1 cellular context compared by ENCODE assay signal in the genomic region with DNA sequence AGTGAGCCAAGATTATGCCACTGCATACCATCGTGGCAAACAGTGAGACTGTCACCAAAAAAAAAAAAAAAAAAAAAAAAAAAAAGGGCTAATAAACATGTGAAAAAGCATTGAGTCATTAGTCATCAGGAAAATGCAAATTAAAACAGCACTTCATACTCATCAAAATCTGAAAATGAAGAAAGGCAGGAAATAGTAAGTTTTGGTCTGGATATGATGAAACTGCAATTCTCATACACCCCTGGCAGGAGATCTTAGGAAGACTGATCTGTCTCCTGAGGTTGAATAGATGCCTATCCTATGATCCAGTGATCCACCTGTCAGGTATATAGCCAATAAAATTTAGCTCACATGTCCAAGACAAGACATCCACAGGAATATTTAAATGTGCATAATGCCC.
TF ChIP-seq lines count a peak whose summit lies in the region.

No MANE protein-coding gene starts in this region.

TF ChIP-seq in H1, 55 proteins besides CTCF, POLR2A, EP300 and RAD21:
- TF ChIP-seq SAP30 (IDR thresholded peaks at IDR 0.05; ENCODE audit: insufficient read depth, insufficient replicate concordance, low read length) (no peak), POLR2AphosphoS5 (IDR thresholded peaks at IDR 0.05; ENCODE audit: low read depth, low read length) (no peak), KDM4A (IDR thresholded peaks at IDR 0.05; ENCODE audit: low read depth, low read length, severe bottlenecking) (no peak), RNF2 (IDR thresholded peaks at IDR 0.05; ENCODE audit: borderline replicate concordance, low read depth, low read length, missing control alignments, poor library complexity, severe bottlenecking) (no peak), TAF7 (optimal IDR thresholded peaks at IDR 0.05; ENCODE audit: borderline replicate concordance, low read depth, low read length) (no peak), CHD1 (IDR thresholded peaks at IDR 0.05; ENCODE audit: low read depth, low read length) (no peak), CTBP2 (IDR thresholded peaks at IDR 0.05; ENCODE audit: borderline replicate concordance, insufficient read depth, insufficient read length, low read length) (no peak), BACH1 (IDR thresholded peaks at IDR 0.05; ENCODE audit: low read length) (no peak), JUND (IDR thresholded peaks at IDR 0.05; ENCODE audit: low read length) (no peak), BRCA1 (IDR thresholded peaks at IDR 0.05; ENCODE audit: low read depth, low read length) (no peak), YY1 (IDR thresholded peaks at IDR 0.05; ENCODE audit: low read depth, low read length) (no peak)
- TF ChIP-seq, protein P1, sequence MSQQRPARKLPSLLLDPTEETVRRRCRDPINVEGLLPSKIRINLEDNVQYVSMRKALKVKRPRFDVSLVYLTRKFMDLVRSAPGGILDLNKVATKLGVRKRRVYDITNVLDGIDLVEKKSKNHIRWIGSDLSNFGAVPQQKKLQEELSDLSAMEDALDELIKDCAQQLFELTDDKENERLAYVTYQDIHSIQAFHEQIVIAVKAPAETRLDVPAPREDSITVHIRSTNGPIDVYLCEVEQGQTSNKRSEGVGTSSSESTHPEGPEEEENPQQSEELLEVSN (IDR thresholded peaks at IDR 0.05) = no peak
TF ChIP-seq in H1: peak in this region for 0.
